Comparison of ENCODE assay signal across 8 cellular contexts in the genomic region with DNA sequence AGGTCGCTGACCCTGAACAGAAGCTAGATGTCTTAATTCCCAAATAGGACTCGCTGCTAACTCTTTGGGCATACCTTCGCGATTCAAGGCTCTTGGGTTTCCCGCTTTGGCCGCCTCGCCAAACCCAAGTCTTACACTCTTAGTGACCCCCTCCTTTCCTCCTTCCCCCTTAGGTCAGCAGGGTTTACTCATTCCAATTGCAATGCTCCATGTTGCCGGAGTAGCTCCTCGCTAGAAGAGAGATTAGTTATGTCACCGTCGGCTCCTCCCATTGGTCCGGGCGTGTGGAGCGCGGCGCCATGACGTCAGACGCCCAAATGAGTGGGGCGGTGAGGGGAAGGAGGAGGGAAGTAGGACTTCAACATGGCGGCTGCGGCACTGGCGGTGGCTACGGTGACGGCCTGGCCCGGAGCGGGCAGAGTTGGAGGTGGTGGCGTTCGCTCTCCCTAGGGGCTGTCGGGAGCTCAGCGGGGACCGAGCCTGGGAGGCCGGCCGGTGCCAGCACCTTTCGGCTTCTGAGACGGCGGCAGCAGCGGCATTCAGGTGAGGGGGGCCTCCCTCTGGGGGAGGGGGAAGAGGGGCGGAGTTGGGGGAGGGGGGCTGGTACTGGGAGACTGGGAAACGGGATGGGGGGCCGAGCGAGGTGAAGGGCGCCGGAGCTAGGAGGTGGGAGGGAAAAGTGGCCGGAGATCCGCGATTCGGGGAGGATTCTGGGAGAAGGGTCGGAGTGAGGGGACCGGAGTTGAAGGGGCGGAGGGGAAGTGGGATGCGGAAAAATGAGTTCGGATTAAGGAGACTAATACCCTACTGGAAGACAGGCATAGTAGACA. TPM values are rescaled to one million over a fixed set of nuclear protein-coding genes. Genes with fewer than 3 reads are reported as not detected.
A peak's percentile ranks its signal among the peaks of the same experiment; 100 is the strongest.
DNase-seq lines count a peak whose midpoint lies in the region; ATAC-seq, FAIRE-seq and TF ChIP-seq lines count a peak whose summit lies in the region.

A gene (plus strand): TSS at position 346 of the 830 bp plus-strand sequence. CDS start 41,872 bp downstream, outside the sequence.

- peaks cover 19% of the 10 kb centered on the region for H3K4me1 Mint-ChIP-seq in activated CD8-positive, alpha-beta memory T cell treated with anti-CD3 and anti-CD28 coated beads, Interleukin-2, amount 10 ng/mL, durations not matched to agents 7 days and 5 days
- peaks cover 5% of the 10 kb centered on the region for H3K4me1 Mint-ChIP-seq in endodermal cell

- no peak for TF ChIP-seq CTCF in endodermal cell (conservative IDR thresholded peaks at IDR 0.05)

- H3K27ac ChIP-seq in endodermal cell (ENCODE audit: low read depth, low read length) (peak within 1 kb of the TSS; percentile 95), mesendoderm (ENCODE audit: low read depth, low read length) (peak within 1 kb of the TSS; percentile 98)

- peak within 1 kb of the TSS; percentile 98 for H3K4me3 Mint-ChIP-seq in activated CD8-positive, alpha-beta memory T cell treated with anti-CD3 and anti-CD28 coated beads, Interleukin-2, amount 10 ng/mL, durations not matched to agents 7 days and 5 days
- H3K4me3 Mint-ChIP-seq in endodermal cell, result peak within 1 kb of the TSS; percentile 96

- peaks cover 15% of the 10 kb centered on the region for H3K36me3 ChIP-seq in endodermal cell (ENCODE audit: control insufficient read depth, insufficient read depth, low read length)
- no peaks in the 10 kb centered on the region for H3K36me3 ChIP-seq in mesendoderm (ENCODE audit: control insufficient read depth, insufficient read depth, low read length)

- H2BK120ac ChIP-seq in mesendoderm (ENCODE audit: low read depth, low read length), result no peak within 1 kb of the TSS

- no peaks in the 10 kb centered on the region for H3K27me3 Mint-ChIP-seq in activated CD8-positive, alpha-beta memory T cell treated with anti-CD3 and anti-CD28 coated beads, Interleukin-2, amount 10 ng/mL, durations not matched to agents 7 days and 5 days
- peaks cover 1% of the 10 kb centered on the region for H3K27me3 Mint-ChIP-seq in endodermal cell (ENCODE audit: insufficient read depth)

- ATAC-seq in GM21367 (IDR thresholded peaks at IDR 0.05; ENCODE audit: unreplicated experiment), result peak; percentile 95
- peak; percentile 99 for ATAC-seq in activated CD8-positive, alpha-beta memory T cell treated with anti-CD3 and anti-CD28 coated beads, Interleukin-2, amount 10 ng/mL, durations not matched to agents 7 days and 5 days

- CTCF ChIA-PET in activated CD8-positive, alpha-beta memory T cell treated with anti-CD3 and anti-CD28 coated beads, Interleukin-2, amount 10 ng/mL, durations not matched to agents 7 days and 5 days (lab: Charles Lee), result interaction anchor here (0.8 to 1.9 kb wide), 4 partner anchors 9 to 365 kb away, joined by 3 to 8 read pairs (median 5); no protein-coding TSS in a partner anchor

- H3K56ac ChIP-seq in mesendoderm (ENCODE audit: low read length), result peak within 1 kb of the TSS; percentile 99

- H3K23ac ChIP-seq in mesendoderm (ENCODE audit: low read length), result peak within 1 kb of the TSS; percentile 73

- peaks cover 10% of the 10 kb centered on the region for H3K36me3 Mint-ChIP-seq in activated CD8-positive, alpha-beta memory T cell treated with anti-CD3 and anti-CD28 coated beads, Interleukin-2, amount 10 ng/mL, durations not matched to agents 7 days and 5 days
- H3K36me3 Mint-ChIP-seq in endodermal cell (ENCODE audit: low read depth), result peaks cover 9% of the 10 kb centered on the region

- peak within 1 kb of the TSS; percentile 74 for H3K4ac ChIP-seq in mesendoderm (ENCODE audit: low read depth, low read length)

- no peaks in the 10 kb centered on the region for H3K27me3 ChIP-seq in endodermal cell (ENCODE audit: control insufficient read depth, insufficient read depth, low read length, poor library complexity, severe bottlenecking)
- no peaks in the 10 kb centered on the region for H3K27me3 ChIP-seq in mesendoderm (ENCODE audit: insufficient read depth, low read length, poor library complexity)

- H4K5ac ChIP-seq in mesendoderm (ENCODE audit: low read length), result no peak within 1 kb of the TSS

- no peaks in the 10 kb centered on the region for H3K9me3 Mint-ChIP-seq in activated CD8-positive, alpha-beta memory T cell treated with anti-CD3 and anti-CD28 coated beads, Interleukin-2, amount 10 ng/mL, durations not matched to agents 7 days and 5 days (ENCODE audit: low read depth)
- no peaks in the 10 kb centered on the region for H3K9me3 Mint-ChIP-seq in endodermal cell

- no peaks in the 10 kb centered on the region for H3K79me1 ChIP-seq in mesendoderm (ENCODE audit: low read length)

- no peak within 1 kb of the TSS for H2BK15ac ChIP-seq in mesendoderm (replicated peaks; ENCODE audit: low read depth)

- peak within 1 kb of the TSS; percentile 100 for H3K4me3 ChIP-seq in endodermal cell (ENCODE audit: low read length)
- peak within 1 kb of the TSS; percentile 96 for H3K4me3 ChIP-seq in mesendoderm (ENCODE audit: low read length)

- H3K9me3 ChIP-seq in endodermal cell (ENCODE audit: control insufficient read depth, low read length), result peaks cover 2% of the 10 kb centered on the region

- H2BK5ac ChIP-seq in mesendoderm (ENCODE audit: low read length), result peak within 1 kb of the TSS; percentile 76

- peak within 1 kb of the TSS; percentile 81 for H3K18ac ChIP-seq in mesendoderm (ENCODE audit: low read length)

- peak within 1 kb of the TSS; percentile 90 for H4K8ac ChIP-seq in mesendoderm (ENCODE audit: low read depth, low read length)

- 0% methylated on average over 19 to 52 of the region's 52 CpGs for WGBS in endodermal cell (ENCODE audit: insufficient coverage in 1 of 2, insufficient read length in 1 of 2), 2 experiments
- no CpG with 5 or more reads among the region's 52 CpGs for WGBS in mesendoderm (ENCODE audit: extremely low coverage, insufficient coverage, low lambda C conversion rate)

- peak within 1 kb of the TSS; percentile 93 for H3K4me2 ChIP-seq in mesendoderm (ENCODE audit: low read length)

- FAIRE-seq in HTR-8/SVneo (lab: Jason Lieb, UNC), result peak; percentile 80

- H3K9ac ChIP-seq in endodermal cell (ENCODE audit: extremely low read depth, low read length, poor library complexity, severe bottlenecking) (peak within 1 kb of the TSS; percentile 99), mesendoderm (ENCODE audit: low read length) (peak within 1 kb of the TSS; percentile 98)

- no peaks in the 10 kb centered on the region for H3K4me1 ChIP-seq in endodermal cell (ENCODE audit: control insufficient read depth, insufficient read depth, low read length)
- H3K4me1 ChIP-seq in mesendoderm (ENCODE audit: control insufficient read depth, low read depth, low read length), result no peaks in the 10 kb centered on the region

- no peak within 1 kb of the TSS for H2AK5ac ChIP-seq in mesendoderm (ENCODE audit: low read length)

- DNase-seq in COLO829 (ENCODE audit: low spot score), result peak; percentile 98
- peak; percentile 91 for DNase-seq in HTR-8/SVneo (ENCODE audit: insufficient read length, low spot score)
- peak; percentile 99 for DNase-seq in NOMO-1 treated with dmso at 0.1 percent for 144 hours (lab: John Stamatoyannopoulos, UW; ENCODE audit: unreplicated experiment)
- peak; percentile 98 for DNase-seq in activated CD8-positive, alpha-beta memory T cell treated with anti-CD3 and anti-CD28 coated beads, Interleukin-2, amount 10 ng/mL, durations not matched to agents 7 days and 5 days
- peak; percentile 99 for DNase-seq in endodermal cell
- DNase-seq in mesendoderm, result peak; percentile 99
- DNase-seq in stimulated activated CD8-positive, alpha-beta memory T cell treated with anti-CD3 and anti-CD28 coated beads, Interleukin-15, amount 100 ng/mL, for 1 hour (ENCODE audit: low read depth), result peak; percentile 88

- peak within 1 kb of the TSS; percentile 98 for H3K27ac Mint-ChIP-seq in activated CD8-positive, alpha-beta memory T cell treated with anti-CD3 and anti-CD28 coated beads, Interleukin-2, amount 10 ng/mL, durations not matched to agents 7 days and 5 days
- peak within 1 kb of the TSS; percentile 99 for H3K27ac Mint-ChIP-seq in endodermal cell

- peaks cover 19% of the 10 kb centered on the region for H3K79me2 ChIP-seq in mesendoderm (ENCODE audit: control insufficient read depth, insufficient read depth, low read length)

RNA-seq across cellular contexts. Expression of the gene that starts here (rescaled TPM):
- total RNA-seq in activated CD8-positive, alpha-beta memory T cell treated with anti-CD3 and anti-CD28 coated beads, Interleukin-2, amount 10 ng/mL, durations not matched to agents 7 days and 5 days, result 10 to 100 TPM; 36.3 to 41.0 TPM
- total RNA-seq in endodermal cell, result 10 to 100 TPM; 36.4 to 39.8 TPM
- polyA plus RNA-seq in endodermal cell (2013, experiment 1 of 2), result 37.1 TPM
- 37.3 TPM for polyA plus RNA-seq in endodermal cell (2013, experiment 2 of 2)
- polyA plus RNA-seq in mesendoderm (2013, experiment 1 of 2), result 28.5 TPM
- 28.1 TPM for polyA plus RNA-seq in mesendoderm (2013, experiment 2 of 2)

Comparison
In these comparisons a context has a peak if more than half of its experiments do, and no peak if none do; other contexts are left out.
1. Peak in every context shown above with its lines: DNase-seq, ATAC-seq, H3K4me3 ChIP-seq and H3K27ac ChIP-seq.